16 cellular contexts compared by ENCODE assay signal in genomic region chrX:135256087-135256684, GRCh38. TPM values are rescaled to one million over a fixed set of nuclear protein-coding genes. Genes with fewer than 3 reads are reported as not detected.
"Had no signal": no experiment of that assay in that cellular context is flagged by ENCODE, and none has a peak within 500 bp of the region (broad histone marks: within the 10 kb centered on the region; RNA-seq: fewer than 3 reads in every experiment).

No MANE protein-coding gene starts in this region.

RNA-seq across cellular contexts. Expression of gene ETDA, which starts 4.3 kb away (rescaled TPM):
- total RNA-seq: activated CD4-positive, alpha-beta memory T cell treated with anti-CD3 and anti-CD28 coated beads for 36 hours; activated CD4-positive, alpha-beta T cell treated with anti-CD3 and anti-CD28 coated beads, Interleukin-2, amount 10 ng/mL, durations not matched to agents 24 days and 14 days; activated CD8-positive, alpha-beta memory T cell treated with anti-CD3 and anti-CD28 coated beads, Interleukin-2, amount 10 ng/mL, durations not matched to agents 7 days and 5 days; activated CD8-positive, alpha-beta T cell treated with anti-CD3 and anti-CD28 coated beads, Interleukin-2, amount 10 ng/mL, durations not matched to agents 7 days and 5 days; activated naive CD8-positive, alpha-beta T cell treated with anti-CD3 and anti-CD28 coated beads for 36 hours; activated T-helper 2 cell treated with anti-CD3 and anti-CD28 coated beads, Interferon-gamma antibody, Interleukin-2, Interleukin-4, amounts not matched to agents 10 μg/mL and 5 μg/mL and 100 μg/mL, durations not matched to agents 14 hours and 24 hours and 36 hours; ascending aorta; bronchial epithelial cell; cardiac muscle cell; chondrocyte; T-cell; T-helper 1 cell treated with Interleukin-12 subunit alpha and Interleukin-12 subunit beta and Interleukin-4 antibody, amounts not matched to agents 30 ng/mL and 1 ng/mL, for 36 hours; T-helper 17 cell; T-helper 2 cell treated with Interferon-gamma antibody and Interleukin-4, amounts not matched to agents 100 ng/mL and 5 ng/mL, for 36 hours; WTC11 had no signal
- polyA plus RNA-seq: adipose tissue, cardiac muscle cell had no signal

RNA-seq across cellular contexts. Expression of gene ETDC, which starts 53.1 kb away (rescaled TPM):
- total RNA-seq: activated CD4-positive, alpha-beta memory T cell treated with anti-CD3 and anti-CD28 coated beads for 36 hours; activated CD4-positive, alpha-beta T cell treated with anti-CD3 and anti-CD28 coated beads, Interleukin-2, amount 10 ng/mL, durations not matched to agents 24 days and 14 days; activated CD8-positive, alpha-beta memory T cell treated with anti-CD3 and anti-CD28 coated beads, Interleukin-2, amount 10 ng/mL, durations not matched to agents 7 days and 5 days; activated CD8-positive, alpha-beta T cell treated with anti-CD3 and anti-CD28 coated beads, Interleukin-2, amount 10 ng/mL, durations not matched to agents 7 days and 5 days; activated naive CD8-positive, alpha-beta T cell treated with anti-CD3 and anti-CD28 coated beads for 36 hours; activated T-helper 2 cell treated with anti-CD3 and anti-CD28 coated beads, Interferon-gamma antibody, Interleukin-2, Interleukin-4, amounts not matched to agents 10 μg/mL and 5 μg/mL and 100 μg/mL, durations not matched to agents 14 hours and 24 hours and 36 hours; ascending aorta; bronchial epithelial cell; cardiac muscle cell; chondrocyte; T-cell; T-helper 1 cell treated with Interleukin-12 subunit alpha and Interleukin-12 subunit beta and Interleukin-4 antibody, amounts not matched to agents 30 ng/mL and 1 ng/mL, for 36 hours; T-helper 17 cell; T-helper 2 cell treated with Interferon-gamma antibody and Interleukin-4, amounts not matched to agents 100 ng/mL and 5 ng/mL, for 36 hours; WTC11 had no signal
- polyA plus RNA-seq: adipose tissue, cardiac muscle cell had no signal
